Comparison of ENCODE assay signal across 9 cellular contexts in the genomic region with DNA sequence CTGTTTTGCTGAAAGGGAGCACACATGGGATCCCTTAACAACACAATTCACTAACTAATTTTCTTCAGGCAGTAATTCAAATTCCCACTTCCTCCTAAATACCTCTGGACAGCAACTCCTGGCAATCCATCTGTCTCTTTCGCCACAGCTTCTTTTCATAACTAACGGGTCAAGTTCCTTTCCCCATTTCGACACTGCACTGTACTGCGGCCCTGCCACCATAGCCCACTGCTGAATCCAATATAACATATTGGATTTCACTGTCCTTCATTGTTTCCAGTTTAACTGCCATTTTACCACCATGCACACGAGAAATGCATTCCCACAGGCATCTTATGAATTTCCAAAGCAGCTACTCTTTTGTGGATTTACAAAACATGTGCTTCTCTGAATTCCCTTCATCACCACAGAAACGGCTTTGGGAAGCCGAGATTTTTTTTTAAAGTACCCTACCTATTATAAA. TPM values are rescaled to one million over a fixed set of nuclear protein-coding genes. Genes with fewer than 3 reads are reported as not detected.
DNase-seq lines count a peak whose midpoint lies in the region; ATAC-seq and TF ChIP-seq lines count a peak whose summit lies in the region.
"Had no signal": no experiment of that assay in that cellular context is flagged by ENCODE, and none has a peak within 500 bp of the region (broad histone marks: within the 10 kb centered on the region; RNA-seq: fewer than 3 reads in every experiment).

No MANE protein-coding gene starts in this region.

- H3K9ac ChIP-seq in BLaER1 (peak overlapping the region; percentile 98), HUES64 (ENCODE audit: low read depth, low read length) (peak overlapping the region; percentile 81), trophoblast cell (ENCODE audit: low read length) (no peak overlapping the region)

- 0 out of 2 replicates have a peak, but pooled peaks cover 10% of the 10 kb centered on the region for H3K36me3 ChIP-seq in BLaER1
- no peaks in the 10 kb centered on the region for H3K36me3 ChIP-seq in HUES64 (ENCODE audit: insufficient read depth, low read length)
- H3K36me3 ChIP-seq in RWPE2 (ENCODE audit: low read depth): peaks cover 2% of the 10 kb centered on the region; the same call in 1 of the 2 replicates
- H3K36me3 ChIP-seq in trophoblast cell (ENCODE audit: control insufficient read depth in 1 of 2, insufficient read depth in 2 of 2, low read length in 2 of 2): no peaks in the 10 kb centered on the region

- H2BK12ac ChIP-seq in trophoblast cell (ENCODE audit: low read length): no peak overlapping the region

- H3K27ac Mint-ChIP-seq in effector memory CD8-positive, alpha-beta T cell: no peak overlapping the region

- TF ChIP-seq CTCF in RWPE2 (IDR thresholded peaks at IDR 0.05; ENCODE audit: poor library complexity, severe bottlenecking): no peak
- no peak for TF ChIP-seq CTCF in fibroblast of the aortic adventitia (IDR thresholded peaks at IDR 0.05; ENCODE audit: insufficient read depth, low read length)

- no peak overlapping the region for H3K14ac ChIP-seq in trophoblast cell (ENCODE audit: low read length)

- 10% methylated on average over 7 of the region's 7 CpGs for WGBS in HUES64
- no CpG with 5 or more reads among the region's 7 CpGs for WGBS in trophoblast cell (ENCODE audit: extremely low coverage, insufficient coverage, insufficient read length)

- peak overlapping the region; percentile 97 for H3K27ac ChIP-seq in BLaER1
- no peak overlapping the region for H3K27ac ChIP-seq in HUES64 (ENCODE audit: low read depth, low read length)
- H3K27ac ChIP-seq in RWPE2 (ENCODE audit: poor library complexity, severe bottlenecking): peak overlapping the region; percentile 84
- no peak overlapping the region for H3K27ac ChIP-seq in trophoblast cell (ENCODE audit: low read depth, low read length)

- peaks cover 6% of the 10 kb centered on the region; the same call in 1 of the 2 replicates for H3K9me3 ChIP-seq in BLaER1
- peaks cover 5% of the 10 kb centered on the region; the same call in 1 of the 2 replicates for H3K9me3 ChIP-seq in HUES64 (ENCODE audit: insufficient read depth, low read depth, low read length)
- H3K9me3 ChIP-seq in RWPE2 (ENCODE audit: severe bottlenecking): no peaks in the 10 kb centered on the region
- no peaks in the 10 kb centered on the region for H3K9me3 ChIP-seq in trophoblast cell (ENCODE audit: insufficient read depth, low read depth, low read length)

- peaks cover 48% of the 10 kb centered on the region for H4K20me1 ChIP-seq in BLaER1

- H3K79me1 ChIP-seq in trophoblast cell (ENCODE audit: low read length): peaks cover 8% of the 10 kb centered on the region

- H3K4me1 ChIP-seq in BLaER1: peaks cover 41% of the 10 kb centered on the region
- H3K4me1 ChIP-seq in HUES64 (ENCODE audit: insufficient read depth, low read length): peaks cover 19% of the 10 kb centered on the region
- H3K4me1 ChIP-seq in RWPE2 (ENCODE audit: insufficient read depth, poor library complexity, severe bottlenecking): peaks cover 5% of the 10 kb centered on the region
- H3K4me1 ChIP-seq in trophoblast cell (ENCODE audit: control insufficient read depth in 1 of 2, insufficient read depth in 2 of 2, low read length in 2 of 2): peaks cover 0 to 6% of the 10 kb centered on the region in 2 experiments

- H3K4me1 Mint-ChIP-seq in effector memory CD8-positive, alpha-beta T cell (ENCODE audit: low read depth in 2 of 2): peaks cover 16 to 25% of the 10 kb centered on the region in 2 donors

- peaks cover 10% of the 10 kb centered on the region for H3K36me3 Mint-ChIP-seq in effector memory CD8-positive, alpha-beta T cell (ENCODE audit: insufficient read depth)

- DNase-seq in RWPE2 (ENCODE audit: low spot score) (no peak), fibroblast of the aortic adventitia (ENCODE audit: low read depth) (peak; percentile 89), trophoblast cell (peak; percentile 37 to 66)
- no peak for DNase-seq in effector memory CD8-positive, alpha-beta T cell
- DNase-seq in activated CD4-positive, alpha-beta T cell treated with anti-CD3 and anti-CD28 coated beads, Interleukin-2, amount 50 U/mL, for 1 hour: no peak

- no peak overlapping the region for H4K8ac ChIP-seq in trophoblast cell (ENCODE audit: low read depth, low read length)

- H3K79me2 ChIP-seq in trophoblast cell (ENCODE audit: control insufficient read depth, insufficient read depth, low read length, poor library complexity): peaks cover 8% of the 10 kb centered on the region

- no peaks in the 10 kb centered on the region for H3K9me3 Mint-ChIP-seq in effector memory CD8-positive, alpha-beta T cell
- H3K9me3 Mint-ChIP-seq: neural crest cell had no signal

- no peak overlapping the region for H3K18ac ChIP-seq in trophoblast cell (ENCODE audit: low read length)

- H3K23ac ChIP-seq in trophoblast cell (ENCODE audit: low read length): no peak overlapping the region

- H2AFZ ChIP-seq in trophoblast cell (ENCODE audit: insufficient read depth, low read length, poor library complexity): no peak overlapping the region

- H3K4ac ChIP-seq in trophoblast cell (ENCODE audit: low read depth, low read length): no peak overlapping the region

- H3K4me3 ChIP-seq in BLaER1 (peak overlapping the region; percentile 97), HUES64 (ENCODE audit: low read length) (peak overlapping the region; percentile 74), RWPE2 (ENCODE audit: severe bottlenecking) (peak overlapping the region; percentile 95), fibroblast of the aortic adventitia (ENCODE audit: low read depth, low read length) (peak overlapping the region; percentile 81), trophoblast cell (ENCODE audit: low read depth, low read length) (no peak overlapping the region)

- H2BK120ac ChIP-seq in trophoblast cell (ENCODE audit: insufficient read depth, low read length, poor library complexity): no peak overlapping the region

- H2AK5ac ChIP-seq in trophoblast cell (ENCODE audit: low read length): no peak overlapping the region

- H3K27me3 ChIP-seq in BLaER1: no peaks in the 10 kb centered on the region
- H3K27me3 ChIP-seq in HUES64 (ENCODE audit: insufficient read depth, low read length): no peaks in the 10 kb centered on the region
- no peaks in the 10 kb centered on the region for H3K27me3 ChIP-seq in RWPE2 (ENCODE audit: insufficient read depth, poor library complexity, severe bottlenecking)
- no peaks in the 10 kb centered on the region for H3K27me3 ChIP-seq in trophoblast cell (ENCODE audit: insufficient read depth, low read length)

- H4K91ac ChIP-seq in trophoblast cell (ENCODE audit: low read depth, low read length): no peak overlapping the region

- H4K12ac ChIP-seq in trophoblast cell (ENCODE audit: low read depth, low read length): no peak overlapping the region

- H3K4me2 ChIP-seq in BLaER1 (peak overlapping the region; percentile 89), trophoblast cell (ENCODE audit: low read length) (peak overlapping the region; percentile 91)

- no peak overlapping the region for H2BK5ac ChIP-seq in trophoblast cell (ENCODE audit: low read depth, low read length, poor library complexity)

- no peaks in the 10 kb centered on the region for H3K27me3 Mint-ChIP-seq in effector memory CD8-positive, alpha-beta T cell

- ATAC-seq in RWPE2 (ENCODE audit: low read depth) (peak; percentile 34; the same call in 2 of the 3 replicates), HG02798 (IDR thresholded peaks at IDR 0.05; ENCODE audit: poor library complexity, unreplicated experiment) (no peak)
- ATAC-seq in effector memory CD8-positive, alpha-beta T cell (replicated peaks): no peak

- H3K4me3 Mint-ChIP-seq in effector memory CD8-positive, alpha-beta T cell: no peak overlapping the region
- H3K4me3 Mint-ChIP-seq: neural crest cell had no signal

RNA-seq across cellular contexts. Expression of a gene that starts 1.4 kb away (rescaled TPM):
- 16.7 TPM for polyA plus RNA-seq in HUES64 (2013, experiment 1 of 2)
- polyA plus RNA-seq in HUES64 (2013, experiment 2 of 2): 17.7 TPM
- total RNA-seq in fibroblast of the aortic adventitia (ENCODE audit: low replicate concordance): 24.4 and 34.6 TPM in 2 replicates
- polyA plus RNA-seq in trophoblast cell (2013): 5.7 TPM in 2 replicates

RNA-seq across cellular contexts. Expression of a gene that starts 34.8 kb away (rescaled TPM):
- 2,257 TPM for polyA plus RNA-seq in HUES64 (2013, experiment 1 of 2)
- polyA plus RNA-seq in HUES64 (2013, experiment 2 of 2): 2,287 TPM
- total RNA-seq in fibroblast of the aortic adventitia (ENCODE audit: low replicate concordance): 1,593 and 2,945 TPM in 2 replicates
- 1,291 and 1,293 TPM in 2 replicates for polyA plus RNA-seq in trophoblast cell (2013)

Comparison
In these comparisons a context has a peak if more than half of its experiments do, and no peak if none do; other contexts are left out.
1. H3K27ac ChIP-seq: peak in BLaER1 (single experiment) and RWPE2 (single experiment); none in HUES64 (single experiment) and trophoblast cell (single experiment).
2. DNase-seq: peak in fibroblast of the aortic adventitia (single experiment) and trophoblast cell (2 of 2); none in RWPE2 (single experiment), effector memory CD8-positive, alpha-beta T cell (0 of 3) and activated CD4-positive, alpha-beta T cell treated with anti-CD3 and anti-CD28 coated beads, Interleukin-2, amount 50 U/mL, for 1 hour (single experiment).